Comparison of ENCODE assay signal across 9 cellular contexts in the genomic region with DNA sequence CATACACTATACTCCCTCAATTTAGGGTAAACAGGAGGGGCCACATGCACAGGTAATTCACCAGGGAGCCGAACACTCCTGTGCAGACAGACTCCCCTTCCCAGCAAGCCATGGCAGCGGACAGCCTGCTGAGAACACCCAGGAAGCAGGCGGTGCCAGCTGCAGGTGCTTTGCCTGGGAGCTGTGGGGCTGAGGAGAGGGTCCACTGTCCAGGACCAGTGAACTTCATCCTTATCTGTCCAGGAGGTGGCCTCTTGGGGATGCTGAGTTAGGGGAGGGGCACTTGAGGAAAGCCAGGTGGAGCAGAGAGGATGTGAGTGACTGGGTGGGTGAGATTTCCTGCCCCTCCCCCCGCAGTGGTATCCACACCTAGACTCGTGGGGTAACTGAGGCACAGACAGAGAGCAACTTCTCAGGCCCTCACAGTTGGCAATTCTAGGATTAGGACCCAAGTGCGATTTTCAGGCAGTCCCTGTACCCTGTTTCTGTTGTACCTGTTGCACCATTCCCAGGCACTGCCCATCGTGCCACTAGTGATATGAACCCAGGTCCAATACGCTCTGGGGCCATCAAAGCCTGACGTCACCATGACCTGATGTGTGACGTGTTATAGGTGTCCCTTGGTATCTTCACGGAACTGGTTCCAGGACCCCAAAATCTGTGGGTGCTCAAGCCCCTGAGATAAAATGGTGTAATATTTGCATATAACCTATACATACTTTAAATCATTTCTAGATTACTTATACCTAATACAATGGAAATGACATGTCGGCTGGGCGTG. TPM values are rescaled to one million over a fixed set of nuclear protein-coding genes. Genes with fewer than 3 reads are reported as not detected.
A peak's percentile ranks its signal among the peaks of the same experiment; 100 is the strongest.
DNase-seq lines count a peak whose midpoint lies in the region; ATAC-seq and TF ChIP-seq lines count a peak whose summit lies in the region.
"Had no signal": no experiment of that assay in that cellular context is flagged by ENCODE, and none has a peak within 500 bp of the region (broad histone marks: within the 10 kb centered on the region; RNA-seq: fewer than 3 reads in every experiment).

No MANE protein-coding gene starts in this region.

- TF ChIP-seq POLR2A in GM18505 (IDR thresholded peaks at IDR 0.05; ENCODE audit: borderline replicate concordance, extremely low read depth, insufficient read depth, insufficient read length): no peak

- peaks cover 15% of the 10 kb centered on the region; the same call in 1 of the 2 replicates for H3K79me2 ChIP-seq in GM23248 (ENCODE audit: insufficient read depth)

- no peaks in the 10 kb centered on the region for H3K9me2 ChIP-seq in GM23248 (ENCODE audit: insufficient read depth)

- H3K36me3 Mint-ChIP-seq in activated B cell treated with CpG ODN at 0.5 μM for 24 hours (ENCODE audit: low read depth): peaks cover 31% of the 10 kb centered on the region

- H3K4me3 ChIP-seq in GM23248 (peak overlapping the region; percentile 97), left ventricle myocardium inferior (peak overlapping the region; percentile 84), skin epidermis (peak overlapping the region; percentile 72 to 94 (median 86))

- H3K4me3 Mint-ChIP-seq in activated B cell treated with CpG ODN at 0.5 μM for 24 hours: peak overlapping the region; percentile 97

- peaks cover 16% of the 10 kb centered on the region for H3F3A ChIP-seq in GM23248 (ENCODE audit: insufficient read depth)

- H4K20me1 ChIP-seq in GM23248 (ENCODE audit: insufficient read depth): no peaks in the 10 kb centered on the region

- H2AFZ ChIP-seq in GM23248: peak overlapping the region; percentile 96; the same call in 1 of the 2 replicates

- DNase-seq in GM23248: no peak
- no peak for DNase-seq in activated B cell treated with CpG ODN at 0.5 μM for 24 hours
- no peak for DNase-seq in left ventricle myocardium inferior
- no peak for DNase-seq in stimulated activated naive CD4-positive, alpha-beta T cell treated with Interleukin-2 at 50 U/mL for 16 hours (lab: John Stamatoyannopoulos, UW)

- no peaks in the 10 kb centered on the region for H3K9me3 Mint-ChIP-seq in activated B cell treated with CpG ODN at 0.5 μM for 24 hours

- H3K27me3 ChIP-seq in GM23248 (replicated peaks; ENCODE audit: insufficient read depth) (no peaks in the 10 kb centered on the region), left ventricle myocardium inferior (ENCODE audit: low read depth) (no peaks in the 10 kb centered on the region)

- H3K27ac ChIP-seq in GM23248 (no peak overlapping the region), left ventricle myocardium inferior (replicated peaks) (peak overlapping the region; percentile 91), skin epidermis (peak overlapping the region in 18 of 21 experiments; percentile 85 to 95 (median 91))

- TF ChIP-seq CTCF in activated B cell treated with CpG ODN at 0.5 μM for 24 hours (IDR thresholded peaks at IDR 0.05) (no peak), left ventricle myocardium inferior (IDR thresholded peaks at IDR 0.05; ENCODE audit: borderline replicate concordance) (no peak)

- POLR2A ChIA-PET in activated B cell treated with CpG ODN at 0.5 μM for 24 hours (lab: Charles Lee): interaction anchor here (1.0 to 8.7 kb wide), 16 partner anchors 8 to 281 kb away, joined by 3 to 241 read pairs (median 8); partner anchors contain the start of genes ATXN7L3, GPATCH8, SLC25A39 and TMUB2

- intact Hi-C loops in activated B cell treated with CpG ODN at 0.5 μM for 24 hours (cut with micrococcal nuclease): loop anchor here (5.0 to 10.0 kb wide), 4 partner anchors 224 to 969 kb away; partner anchors contain the start of genes G6PC3, HDAC5 and MAP3K14
- intact Hi-C loops in left ventricle myocardium inferior (cut with micrococcal nuclease): no loop called here

- in situ Hi-C loops in GM23248 (cut with MboI): no loop called here

- WGBS in GM23248 (ENCODE audit: low coverage in 1 of 2, low lambda C conversion rate in 2 of 2, missing lambda C conversion rate in 2 of 2), 2 experiments: 78 to 80% methylated on average over 13 of the region's 13 CpGs

- peak overlapping the region; percentile 86; the same call in 1 of the 2 replicates for H3K9ac ChIP-seq in GM23248

- H3K4me1 ChIP-seq in GM23248 (ENCODE audit: insufficient read depth): peaks cover 3% of the 10 kb centered on the region; the same call in 1 of the 2 replicates
- peaks cover 26% of the 10 kb centered on the region for H3K4me1 ChIP-seq in left ventricle myocardium inferior

- ATAC-seq in activated B cell treated with CpG ODN at 0.5 μM for 24 hours (ENCODE audit: low read depth): no peak
- no peak for ATAC-seq in GM18505 (IDR thresholded peaks at IDR 0.05; ENCODE audit: unreplicated experiment)
- ATAC-seq in HG03469 (IDR thresholded peaks at IDR 0.05; ENCODE audit: unreplicated experiment): no peak
- ATAC-seq in GM21825 (IDR thresholded peaks at IDR 0.05; ENCODE audit: unreplicated experiment): no peak

- H3K4me1 Mint-ChIP-seq in activated B cell treated with CpG ODN at 0.5 μM for 24 hours: peaks cover 66% of the 10 kb centered on the region

- no peaks in the 10 kb centered on the region for H3K27me3 Mint-ChIP-seq in activated B cell treated with CpG ODN at 0.5 μM for 24 hours

- H3K9me3 ChIP-seq in GM23248 (ENCODE audit: low read depth): no peaks in the 10 kb centered on the region
- no peaks in the 10 kb centered on the region for H3K9me3 ChIP-seq in left ventricle myocardium inferior (replicated peaks)

- CTCF ChIA-PET in activated B cell treated with CpG ODN at 0.5 μM for 24 hours (lab: Charles Lee): interaction anchor here (0.9 to 2.2 kb wide), 15 partner anchors 8 to 402 kb away, joined by 3 to 38 read pairs (median 6); partner anchors contain the start of gene HDAC5

- H3K4me2 ChIP-seq in GM23248 (ENCODE audit: unreplicated experiment): peak overlapping the region; percentile 83

- H3K36me3 ChIP-seq in GM23248 (ENCODE audit: low read depth) (no peaks in the 10 kb centered on the region), left ventricle myocardium inferior (peaks cover 20% of the 10 kb centered on the region)

- H3K27ac Mint-ChIP-seq in activated B cell treated with CpG ODN at 0.5 μM for 24 hours: peak overlapping the region; percentile 89

RNA-seq across cellular contexts. Expression of gene GRN, which starts 1.2 kb away (rescaled TPM):
- 326 and 410 TPM in 2 replicates for total RNA-seq in GM23248 (2014; rRNA removed; shearing (Covaris generic))
- polyA plus RNA-seq in GM23248 (2016; fragmentation: Nextera tagmentation; extraction: Ambion mirVana): 440 and 446 TPM in 2 replicates
- total RNA-seq in activated B cell treated with CpG ODN at 0.5 μM for 24 hours (229 and 250 TPM in 2 replicates), left ventricle myocardium inferior (160 TPM)

RNA-seq across cellular contexts. Expression of gene FAM171A2, which starts 17.4 kb away (rescaled TPM):
- total RNA-seq in GM23248 (2014; rRNA removed; shearing (Covaris generic)): 4.6 and 4.8 TPM in 2 replicates
- polyA plus RNA-seq in GM23248 (2016; fragmentation: Nextera tagmentation; extraction: Ambion mirVana): 0.25 and 0.46 TPM in 2 replicates
- total RNA-seq in activated B cell treated with CpG ODN at 0.5 μM for 24 hours: 0.49 and 0.75 TPM in 2 replicates
- total RNA-seq in left ventricle myocardium inferior: 0.55 TPM

RNA-seq across cellular contexts. Expression of gene SLC25A39, which starts 21.6 kb away (rescaled TPM):
- 96.1 and 118 TPM in 2 replicates for total RNA-seq in GM23248 (2014; rRNA removed; shearing (Covaris generic))
- polyA plus RNA-seq in GM23248 (2016; fragmentation: Nextera tagmentation; extraction: Ambion mirVana): 117 TPM in 2 replicates
- total RNA-seq in activated B cell treated with CpG ODN at 0.5 μM for 24 hours (119 and 129 TPM in 2 replicates), left ventricle myocardium inferior (46.7 TPM)

RNA-seq across cellular contexts. Expression of gene RUNDC3A, which starts 37.9 kb away (rescaled TPM):
- 0.11 TPM in 1 of 2 replicates, not detected in the other for total RNA-seq in GM23248 (2014; rRNA removed; shearing (Covaris generic))
- polyA plus RNA-seq in GM23248 (2016; fragmentation: Nextera tagmentation; extraction: Ambion mirVana): 0.24 TPM in 1 of 2 replicates, not detected in the other
- total RNA-seq in activated B cell treated with CpG ODN at 0.5 μM for 24 hours (0.07 and 0.17 TPM in 2 replicates), left ventricle myocardium inferior (0.41 TPM)

RNA-seq across cellular contexts. Expression of gene ITGA2B, which starts 43.2 kb away (rescaled TPM):
- total RNA-seq in GM23248 (2014; rRNA removed; shearing (Covaris generic)): not detected in 2 replicates
- not detected in 2 replicates for polyA plus RNA-seq in GM23248 (2016; fragmentation: Nextera tagmentation; extraction: Ambion mirVana)
- not detected in 2 replicates for total RNA-seq in activated B cell treated with CpG ODN at 0.5 μM for 24 hours
- 0.91 TPM for total RNA-seq in left ventricle myocardium inferior
- total RNA-seq: myocyte had no signal
